Comparison of ENCODE assay signal across 23 cellular contexts in the genomic region with DNA sequence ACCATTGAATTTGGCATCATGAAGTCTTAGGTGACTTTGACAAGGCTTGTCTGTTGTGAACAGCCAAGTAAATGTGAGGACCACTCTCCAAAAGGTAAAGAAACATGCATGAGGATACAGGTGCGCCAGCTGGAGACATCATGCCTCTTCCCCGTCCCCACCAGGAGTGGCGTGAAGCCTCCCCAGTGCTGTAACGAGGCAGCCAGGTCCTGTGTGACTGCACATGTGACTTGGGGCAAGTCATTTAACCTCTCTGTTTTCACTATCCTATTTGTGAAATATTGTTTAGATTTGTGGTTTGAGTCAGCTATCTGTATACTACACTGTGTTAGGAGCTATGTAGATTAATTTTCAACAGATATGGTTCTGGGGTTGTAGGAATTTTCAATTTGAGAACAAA.
DNase-seq lines count a peak whose midpoint lies in the region; ATAC-seq and TF ChIP-seq lines count a peak whose summit lies in the region.
"Had no signal": no experiment of that assay in that cellular context is flagged by ENCODE, and none has a peak within 500 bp of the region (broad histone marks: within the 10 kb centered on the region; RNA-seq: fewer than 3 reads in every experiment).

No MANE protein-coding gene starts in this region.

- CTCF ChIA-PET in activated CD8-positive, alpha-beta memory T cell treated with anti-CD3 and anti-CD28 coated beads, Interleukin-2, amount 10 ng/mL, durations not matched to agents 7 days and 5 days (lab: Charles Lee), result interaction anchor here (1.4 kb wide), 2 partner anchors 34 to 64 kb away, joined by 4 to 10 read pairs; partner anchors contain the start of gene DOCK8

- peak; percentile 7 for ATAC-seq in activated CD8-positive, alpha-beta memory T cell treated with anti-CD3 and anti-CD28 coated beads, Interleukin-2, amount 10 ng/mL, durations not matched to agents 7 days and 5 days
- ATAC-seq in GM18511 (IDR thresholded peaks at IDR 0.05; ENCODE audit: unreplicated experiment) (peak; percentile 42), sciatic nerve (no peak)
- ATAC-seq: HepG2 had no signal

- H3K36me3 Mint-ChIP-seq in activated CD8-positive, alpha-beta memory T cell treated with anti-CD3 and anti-CD28 coated beads, Interleukin-2, amount 10 ng/mL, durations not matched to agents 7 days and 5 days, result peaks cover 50% of the 10 kb centered on the region
- peaks cover 30% of the 10 kb centered on the region for H3K36me3 Mint-ChIP-seq in activated T-helper 1 cell treated with anti-CD3 and anti-CD28 coated beads, Interleukin-12 subunit alpha, Interleukin-12 subunit beta, Interleukin-2, Interleukin-4 antibody, amounts not matched to agents 30 ng/mL and 10 ng/mL and 1 ng/mL, durations not matched to agents 14 hours and 24 hours and 36 hours (ENCODE audit: low read depth)
- H3K36me3 Mint-ChIP-seq in chondrocyte (ENCODE audit: low read depth), result no peaks in the 10 kb centered on the region

- WGBS in transverse colon (ENCODE audit: low coverage in 1 of 2), 2 donors, result 69 to 70% methylated on average over 4 of the region's 4 CpGs

- no peaks in the 10 kb centered on the region for H3K27me3 Mint-ChIP-seq in activated CD8-positive, alpha-beta memory T cell treated with anti-CD3 and anti-CD28 coated beads, Interleukin-2, amount 10 ng/mL, durations not matched to agents 7 days and 5 days
- no peaks in the 10 kb centered on the region for H3K27me3 Mint-ChIP-seq in activated T-helper 1 cell treated with anti-CD3 and anti-CD28 coated beads, Interleukin-12 subunit alpha, Interleukin-12 subunit beta, Interleukin-2, Interleukin-4 antibody, amounts not matched to agents 30 ng/mL and 10 ng/mL and 1 ng/mL, durations not matched to agents 14 hours and 24 hours and 36 hours (ENCODE audit: insufficient read depth)
- H3K27me3 Mint-ChIP-seq in chondrocyte (ENCODE audit: low read depth), result peaks cover 6% of the 10 kb centered on the region

- TF ChIP-seq POLR2A in transverse colon (IDR thresholded peaks at IDR 0.05), result no peak

- H3K27me3 ChIP-seq in neutrophil (no peaks in the 10 kb centered on the region), transverse colon (no peaks in the 10 kb centered on the region)
- H3K27me3 ChIP-seq: BLaER1 treated with 17β-estradiol and CSF1 and Interleukin-3, amounts not matched to agents 10 nM and 100 nM had no signal

- H3K9me3 ChIP-seq in neutrophil (no peaks in the 10 kb centered on the region), transverse colon (no peaks in the 10 kb centered on the region)

- intact Hi-C loops in activated T-helper 1 cell treated with anti-CD3 and anti-CD28 coated beads, Interleukin-12 subunit alpha, Interleukin-12 subunit beta, Interleukin-2, Interleukin-4 antibody, amounts not matched to agents 30 ng/mL and 10 ng/mL and 1 ng/mL, durations not matched to agents 14 hours and 24 hours and 36 hours (cut with micrococcal nuclease), result loop anchor here (2.0 kb wide), 1 partner anchor 65 kb away; the partner anchor contains the start of gene DOCK8
- intact Hi-C loops in transverse colon (cut with DNase I; ENCODE audit: low total_unique reads), result no loop called here
- intact Hi-C loops in sciatic nerve (cut with DNase I), result no loop called here

- H3K4me1 ChIP-seq in neutrophil (ENCODE audit: control insufficient read depth in 1 of 2, insufficient read depth in 1 of 2, low read depth in 1 of 2, low read length in 1 of 2) (peaks cover 52 to 73% of the 10 kb centered on the region in 2 experiments), transverse colon (peaks cover 0 to 18% (median 0%) of the 10 kb centered on the region in 4 donors)

- peak overlapping the region; percentile 99 for H3K27ac ChIP-seq in neutrophil
- H3K27ac ChIP-seq in transverse colon, result no peak overlapping the region
- H3K27ac ChIP-seq: SK-N-MC had no signal

- no peak overlapping the region for H3K27ac Mint-ChIP-seq in activated CD8-positive, alpha-beta memory T cell treated with anti-CD3 and anti-CD28 coated beads, Interleukin-2, amount 10 ng/mL, durations not matched to agents 7 days and 5 days
- H3K27ac Mint-ChIP-seq in activated T-helper 1 cell treated with anti-CD3 and anti-CD28 coated beads, Interleukin-12 subunit alpha, Interleukin-12 subunit beta, Interleukin-2, Interleukin-4 antibody, amounts not matched to agents 30 ng/mL and 10 ng/mL and 1 ng/mL, durations not matched to agents 14 hours and 24 hours and 36 hours, result no peak overlapping the region
- no peak overlapping the region for H3K27ac Mint-ChIP-seq in chondrocyte (ENCODE audit: unreplicated experiment)

- TF ChIP-seq CTCF in neutrophil (IDR thresholded peaks at IDR 0.05), result no peak
- TF ChIP-seq CTCF in transverse colon (IDR thresholded peaks at IDR 0.05), result no peak
- no peak for TF ChIP-seq CTCF in chondrocyte (IDR thresholded peaks at IDR 0.05)

- peak; percentile 65 for DNase-seq in activated CD8-positive, alpha-beta memory T cell treated with anti-CD3 and anti-CD28 coated beads, Interleukin-2, amount 10 ng/mL, durations not matched to agents 7 days and 5 days
- no peak for DNase-seq in activated CD8-positive, alpha-beta memory T cell treated with anti-CD3 and anti-CD28 coated beads, Interleukin-2, amount 50 U/mL, for 4 hours
- DNase-seq in activated T-helper 1 cell treated with anti-CD3 and anti-CD28 coated beads, Interleukin-12 subunit alpha, Interleukin-12 subunit beta, Interleukin-2, Interleukin-4 antibody, amounts not matched to agents 30 ng/mL and 10 ng/mL and 1 ng/mL, durations not matched to agents 14 hours and 24 hours and 36 hours (ENCODE audit: low spot score), result no peak
- no peak for DNase-seq in transverse colon
- no peak for DNase-seq in sciatic nerve (ENCODE audit: low spot score)
- no peak for DNase-seq in chondrocyte (ENCODE audit: low spot score)
- DNase-seq: COR-L47, DMS 273 treated with DMSO at 0.1 percent for 48 hours, DND-41, H7, KG1, NCI-H1417 treated with DMSO at 0.1 percent for 48 hours, NCI-H187 treated with DMSO at 0.1 percent for 48 hours, NCI-H2227 treated with DMSO at 0.1 percent for 48 hours, NCI-H510A treated with DMSO at 0.1 percent for 48 hours, NCI-H774, OCI-M1, SHP77 had no signal

- H3K4me1 Mint-ChIP-seq in activated CD8-positive, alpha-beta memory T cell treated with anti-CD3 and anti-CD28 coated beads, Interleukin-2, amount 10 ng/mL, durations not matched to agents 7 days and 5 days, result peaks cover 46% of the 10 kb centered on the region
- peaks cover 42% of the 10 kb centered on the region for H3K4me1 Mint-ChIP-seq in activated T-helper 1 cell treated with anti-CD3 and anti-CD28 coated beads, Interleukin-12 subunit alpha, Interleukin-12 subunit beta, Interleukin-2, Interleukin-4 antibody, amounts not matched to agents 30 ng/mL and 10 ng/mL and 1 ng/mL, durations not matched to agents 14 hours and 24 hours and 36 hours (ENCODE audit: low read depth)
- H3K4me1 Mint-ChIP-seq in chondrocyte (ENCODE audit: low read depth), result no peaks in the 10 kb centered on the region

- H3K36me3 ChIP-seq in neutrophil (peaks cover 78% of the 10 kb centered on the region), transverse colon (no peaks in the 10 kb centered on the region)

- no peak for TF ChIP-seq EP300 in transverse colon (IDR thresholded peaks at IDR 0.05; ENCODE audit: low read depth)

- H3K4me3 ChIP-seq in neutrophil (ENCODE audit: low read depth in 1 of 2, low read length in 1 of 2) (no peak overlapping the region), transverse colon (no peak overlapping the region)
- H3K4me3 ChIP-seq: SK-N-MC had no signal

- in situ Hi-C loops in transverse colon (cut with MboI; ENCODE audit: low pct_ligation_motif_present in 1 of 4, low pct_unique_long_range_greater_than_20kb in 1 of 4, low sequenced_read_pairs in 3 of 4), result no loop called here

- H3K9me3 Mint-ChIP-seq in activated CD8-positive, alpha-beta memory T cell treated with anti-CD3 and anti-CD28 coated beads, Interleukin-2, amount 10 ng/mL, durations not matched to agents 7 days and 5 days (ENCODE audit: low read depth), result no peaks in the 10 kb centered on the region
- H3K9me3 Mint-ChIP-seq in activated T-helper 1 cell treated with anti-CD3 and anti-CD28 coated beads, Interleukin-12 subunit alpha, Interleukin-12 subunit beta, Interleukin-2, Interleukin-4 antibody, amounts not matched to agents 30 ng/mL and 10 ng/mL and 1 ng/mL, durations not matched to agents 14 hours and 24 hours and 36 hours, result no peaks in the 10 kb centered on the region
- H3K9me3 Mint-ChIP-seq in chondrocyte (ENCODE audit: low read depth), result no peaks in the 10 kb centered on the region

- no peak overlapping the region for H3K4me3 Mint-ChIP-seq in activated CD8-positive, alpha-beta memory T cell treated with anti-CD3 and anti-CD28 coated beads, Interleukin-2, amount 10 ng/mL, durations not matched to agents 7 days and 5 days
- peak overlapping the region; percentile 3 for H3K4me3 Mint-ChIP-seq in activated T-helper 1 cell treated with anti-CD3 and anti-CD28 coated beads, Interleukin-12 subunit alpha, Interleukin-12 subunit beta, Interleukin-2, Interleukin-4 antibody, amounts not matched to agents 30 ng/mL and 10 ng/mL and 1 ng/mL, durations not matched to agents 14 hours and 24 hours and 36 hours
- no peak overlapping the region for H3K4me3 Mint-ChIP-seq in chondrocyte (ENCODE audit: unreplicated experiment)
